10 cellular contexts compared by ENCODE assay signal in the genomic region with DNA sequence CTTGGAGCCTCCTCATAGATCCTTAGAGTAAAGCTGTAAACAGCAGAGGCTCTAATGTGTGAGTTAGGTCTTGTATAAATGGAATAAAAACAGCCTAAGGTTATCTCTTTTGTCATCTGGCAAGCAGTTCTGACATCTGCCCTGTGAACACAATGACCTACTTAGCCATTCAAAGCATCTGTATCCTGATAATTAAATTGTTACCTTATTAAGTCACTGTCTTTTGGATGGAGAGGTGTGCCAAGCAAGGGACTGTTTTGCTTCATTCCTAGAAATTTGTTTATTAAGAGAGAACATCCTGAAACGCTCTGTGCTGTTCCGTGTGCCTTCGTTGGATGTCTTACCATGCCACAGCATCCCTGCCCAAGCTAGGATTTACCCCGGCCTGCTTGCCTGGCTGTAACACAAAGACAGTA. TPM values are rescaled to one million over a fixed set of nuclear protein-coding genes. Genes with fewer than 3 reads are reported as not detected.
DNase-seq lines count a peak whose midpoint lies in the region; ATAC-seq and TF ChIP-seq lines count a peak whose summit lies in the region.
"Had no signal": no experiment of that assay in that cellular context is flagged by ENCODE, and none has a peak within 500 bp of the region (broad histone marks: within the 10 kb centered on the region; RNA-seq: fewer than 3 reads in every experiment).

No MANE protein-coding gene starts in this region.

- no peak for TF ChIP-seq CTCF in fibroblast of pulmonary artery (IDR thresholded peaks at IDR 0.05; ENCODE audit: low read length, missing control alignments)

- DNase-seq in NCI-H2171 treated with DMSO at 0.1 percent for 48 hours (lab: John Stamatoyannopoulos, UW) (peak; percentile 57), NCI-H2171 (lab: John Stamatoyannopoulos, UW) (no peak), SK-N-MC (ENCODE audit: low read depth, low spot score) (no peak), fibroblast of pulmonary artery (ENCODE audit: low read depth) (no peak), SHP77 (lab: John Stamatoyannopoulos, UW) (no peak)

- ATAC-seq in GM21723 (IDR thresholded peaks at IDR 0.05; ENCODE audit: unreplicated experiment), result no peak
- no peak for ATAC-seq in HG02884 (IDR thresholded peaks at IDR 0.05; ENCODE audit: unreplicated experiment)

- H3K9me3 ChIP-seq in SK-N-MC (ENCODE audit: low read depth, low read length) (no peaks in the 10 kb centered on the region), skeletal muscle tissue (ENCODE audit: control insufficient read depth in 3 of 3, low read length in 3 of 3) (no peaks in the 10 kb centered on the region)

- H3K9ac ChIP-seq in SK-N-MC (ENCODE audit: insufficient read length), result peak overlapping the region; percentile 82
- peak overlapping the region in 2 of 3 donors; percentile 73 to 78 for H3K9ac ChIP-seq in skeletal muscle tissue (ENCODE audit: low read depth in 1 of 3, low read length in 3 of 3)

- H3K4me3 ChIP-seq in SK-N-MC, result peak overlapping the region; percentile 92
- H3K4me3 ChIP-seq in fibroblast of pulmonary artery (replicated peaks; ENCODE audit: low read depth, low read length), result peak overlapping the region; percentile 68
- peak overlapping the region in 1 of 3 donors; percentile 68 for H3K4me3 ChIP-seq in skeletal muscle tissue (ENCODE audit: low read length in 3 of 3)

- peaks cover 13 to 19% (median 14%) of the 10 kb centered on the region in 3 donors for H3K4me1 ChIP-seq in skeletal muscle tissue (ENCODE audit: control insufficient read depth in 3 of 3, insufficient read depth in 3 of 3, low read length in 3 of 3)

- H3K36me3 ChIP-seq in SK-N-MC (ENCODE audit: insufficient read depth, low read length) (0 out of 2 replicates have a peak, but pooled peaks cover 1% of the 10 kb centered on the region), skeletal muscle tissue (ENCODE audit: control insufficient read depth in 3 of 3, insufficient read depth in 3 of 3, low read length in 3 of 3) (no peaks in the 10 kb centered on the region)
- H3K36me3 ChIP-seq: cardiac muscle cell had no signal

- H3K27me3 ChIP-seq in skeletal muscle tissue (ENCODE audit: control insufficient read depth in 3 of 3, insufficient read depth in 3 of 3, low read length in 3 of 3), result no peaks in the 10 kb centered on the region
- H3K27me3 ChIP-seq: cardiac muscle cell had no signal

- no peak overlapping the region for H3K27ac ChIP-seq in SK-N-MC
- no peak overlapping the region for H3K27ac ChIP-seq in skeletal muscle tissue (ENCODE audit: low read depth, low read length)
- H3K27ac ChIP-seq: 22Rv1, cardiac muscle cell had no signal

RNA-seq across cellular contexts. Expression of a gene that starts 1.5 kb away (rescaled TPM):
- total RNA-seq in skeletal muscle tissue, result 8.9 TPM

RNA-seq across cellular contexts. Expression of a gene that starts 13.8 kb away (rescaled TPM):
- total RNA-seq in skeletal muscle tissue, result 31.3 TPM
